In genomic region chr22:38286915-38287669, GRCh38 we compare ENCODE assay signal across 2 cellular contexts.
A peak's percentile ranks its signal among the peaks of the same experiment; 100 is the strongest.
TF ChIP-seq lines count a peak whose summit lies in the region.

No MANE protein-coding gene starts in this region.

TF ChIP-seq in WTC11, 78 proteins besides CTCF, POLR2A, EP300 and RAD21:
- TF ChIP-seq ZMAT4 (CRISPR knock-in tag; IDR thresholded peaks at IDR 0.05) (0 out of 2 replicates have a peak, but pooled peaks have one; percentile 33), GTF2I (CRISPR knock-in tag; conservative IDR thresholded peaks at IDR 0.05) (peak; percentile 62; the same call in 1 of the 2 replicates), FOXK1 (CRISPR knock-in tag; IDR thresholded peaks at IDR 0.05) (no peak), AR (CRISPR knock-in tag; IDR thresholded peaks at IDR 0.05) (0 out of 2 replicates have a peak, but pooled peaks have one; percentile 43), NFYB (CRISPR knock-in tag; conservative IDR thresholded peaks at IDR 0.05; ENCODE audit: low read depth) (no peak), JUN (CRISPR knock-in tag; IDR thresholded peaks at IDR 0.05) (no peak), EMX1 (CRISPR knock-in tag; IDR thresholded peaks at IDR 0.05) (peak; percentile 46; the same call in 1 of the 2 replicates), MXD4 (CRISPR knock-in tag; IDR thresholded peaks at IDR 0.05; ENCODE audit: borderline replicate concordance) (no peak)

TF ChIP-seq in endothelial cell of umbilical vein, 7 proteins besides CTCF, POLR2A, EP300 and RAD21:
- no peak for TF ChIP-seq JUN (IDR thresholded peaks at IDR 0.05; ENCODE audit: borderline replicate concordance, insufficient read depth, insufficient read length, low read depth)
- TF ChIP-seq POLR2AphosphoS5 (IDR thresholded peaks at IDR 0.05; ENCODE audit: insufficient read depth, low read depth, low read length), result peak; percentile 24
